ENCODE assay signal across 17 cellular contexts in the genomic region with DNA sequence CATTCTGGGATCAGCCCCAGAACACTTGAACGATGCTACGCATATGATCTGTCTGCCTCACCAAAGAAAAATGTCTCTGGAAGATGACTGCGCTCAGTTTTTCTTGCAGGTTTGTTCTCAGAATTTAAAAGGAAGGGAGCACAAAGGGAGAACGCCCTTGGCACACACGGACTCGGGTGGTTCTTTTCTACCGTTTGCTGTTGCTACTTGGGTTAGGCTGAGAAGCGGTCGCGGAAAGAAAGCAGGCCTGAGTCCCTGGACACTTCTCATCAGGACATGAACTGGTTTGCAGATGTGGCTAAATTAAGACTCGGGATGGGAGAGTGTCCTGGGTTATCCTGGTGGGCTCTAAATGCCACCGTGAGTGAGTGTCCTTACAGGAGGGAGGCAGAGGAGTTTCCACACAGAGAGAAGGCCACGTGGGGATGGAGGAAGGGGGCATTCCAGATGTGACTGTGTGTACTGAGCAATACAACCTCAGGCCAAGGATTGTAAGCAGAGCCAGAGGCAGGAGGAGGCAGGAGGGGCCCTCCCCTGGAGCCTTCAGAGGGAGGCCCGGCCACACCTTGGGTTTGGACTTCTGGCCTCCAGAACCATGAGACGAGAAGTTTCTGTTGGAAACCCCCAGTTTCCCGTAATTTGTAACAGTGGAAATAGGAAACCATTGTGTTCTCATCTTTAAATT. TPM values are rescaled to one million over a fixed set of nuclear protein-coding genes. Genes with fewer than 3 reads are reported as not detected.
DNase-seq lines count a peak whose midpoint lies in the region; ATAC-seq and TF ChIP-seq lines count a peak whose summit lies in the region.
"Had no signal": no experiment of that assay in that cellular context is flagged by ENCODE, and none has a peak within 500 bp of the region (broad histone marks: within the 10 kb centered on the region; RNA-seq: fewer than 3 reads in every experiment).

No MANE protein-coding gene starts in this region.

- intact Hi-C loops in lower leg skin (cut with DNase I; ENCODE audit: low total_unique reads) = no loop called here

- H3K4me3 Mint-ChIP-seq in activated T-helper 17 cell treated with anti-CD3 and anti-CD28 coated beads, Interleukin-2, amount 50 U/mL, for 72 hours = no peak overlapping the region
- H3K4me3 Mint-ChIP-seq: CD8-positive, alpha-beta T cell had no signal

- H3K9me3 Mint-ChIP-seq in activated T-helper 17 cell treated with anti-CD3 and anti-CD28 coated beads, Interleukin-2, amount 50 U/mL, for 72 hours = no peaks in the 10 kb centered on the region
- H3K9me3 Mint-ChIP-seq: CD8-positive, alpha-beta T cell had no signal

- TF ChIP-seq CTCF in lower leg skin (IDR thresholded peaks at IDR 0.05) = no peak

- DNase-seq in EH (ENCODE audit: low read depth) (peak; percentile 17), lower leg skin (ENCODE audit: low spot score in 2 of 2) (peak; percentile 11 to 56), stromal cell of bone marrow (ENCODE audit: low read depth) (peak; percentile 36), NCI-H526 treated with DMSO at 0.1 percent for 48 hours (lab: John Stamatoyannopoulos, UW) (no peak), SHP77 (lab: John Stamatoyannopoulos, UW) (no peak)
- DNase-seq in activated naive CD4-positive, alpha-beta T cell (lab: John Stamatoyannopoulos, UW) = no peak
- DNase-seq: CD8-positive, alpha-beta T cell; NCI-H1092; NCI-H2081 treated with DMSO at 0.1 percent for 48 hours; NCI-H510A; NCI-H82; PC-9 had no signal

- peak overlapping the region; percentile 34 for H3K27ac Mint-ChIP-seq in activated T-helper 17 cell treated with anti-CD3 and anti-CD28 coated beads, Interleukin-2, amount 50 U/mL, for 72 hours
- H3K27ac Mint-ChIP-seq: CD8-positive, alpha-beta T cell had no signal

- H3K36me3 Mint-ChIP-seq in activated T-helper 17 cell treated with anti-CD3 and anti-CD28 coated beads, Interleukin-2, amount 50 U/mL, for 72 hours (ENCODE audit: low read depth) = no peaks in the 10 kb centered on the region
- H3K36me3 Mint-ChIP-seq: CD8-positive, alpha-beta T cell had no signal

- TF ChIP-seq POLR2A in lower leg skin (IDR thresholded peaks at IDR 0.05) = no peak

- ATAC-seq in activated T-helper 17 cell treated with anti-CD3 and anti-CD28 coated beads, Interleukin-2, amount 50 U/mL, for 72 hours (replicated peaks) = no peak
- ATAC-seq: CD8-positive, alpha-beta T cell; GM12878; HCT116 had no signal

- 63 to 79% methylated on average over 16 of the region's 16 CpGs for WGBS in lower leg skin, 2 donors

- no peaks in the 10 kb centered on the region for H3K4me1 Mint-ChIP-seq in activated T-helper 17 cell treated with anti-CD3 and anti-CD28 coated beads, Interleukin-2, amount 50 U/mL, for 72 hours

- no peak overlapping the region for H3K4me3 ChIP-seq in lower leg skin (ENCODE audit: low read depth, poor library complexity, severe bottlenecking)
- H3K4me3 ChIP-seq: GM12878, K562, PC-9, SK-N-MC had no signal

- no peaks in the 10 kb centered on the region for H3K27me3 Mint-ChIP-seq in activated T-helper 17 cell treated with anti-CD3 and anti-CD28 coated beads, Interleukin-2, amount 50 U/mL, for 72 hours

RNA-seq across cellular contexts. Expression of a gene that starts 9.5 kb away (rescaled TPM):
- 1 to 10 TPM in 1 of 2 donors, not detected in 1; 1.8 TPM for total RNA-seq in activated T-helper 17 cell treated with anti-CD3 and anti-CD28 coated beads, Interleukin-2, amount 50 U/mL, for 72 hours
- under 1 TPM in 2 of 4 donors, not detected in 2; 0.29 to 0.86 TPM for total RNA-seq in lower leg skin
- total RNA-seq: GM12878, PC-9 had no signal

Comparison
In these comparisons a context has a peak if more than half of its experiments do, and no peak if none do; other contexts are left out.
1. DNase-seq: peak in EH (single experiment), lower leg skin (2 of 2) and stromal cell of bone marrow (single experiment); none in NCI-H526 treated with DMSO at 0.1 percent for 48 hours (single experiment), SHP77 (0 of 2) and activated naive CD4-positive, alpha-beta T cell (0 of 4).